In genomic region chr18:6113650-6114049, GRCh38 we compare ENCODE assay signal across 33 cellular contexts.
A peak's percentile ranks its signal among the peaks of the same experiment; 100 is the strongest.
DNase-seq lines count a peak whose midpoint lies in the region; ATAC-seq, FAIRE-seq and TF ChIP-seq lines count a peak whose summit lies in the region.
"Had no signal": no experiment of that assay in that cellular context is flagged by ENCODE, and none has a peak within 500 bp of the region (broad histone marks: within the 10 kb centered on the region; RNA-seq: fewer than 3 reads in every experiment).

No MANE protein-coding gene starts in this region.

- TF ChIP-seq CTCF in liver (IDR thresholded peaks at IDR 0.05; ENCODE audit: low read depth, low read length, missing input control) (no peak), HepG2 (CRISPR knock-in tag; IDR thresholded peaks at IDR 0.05) (no peak), right lobe of liver (IDR thresholded peaks at IDR 0.05) (no peak)

- H3K4me2 ChIP-seq in HepG2 (ENCODE audit: low read depth, low read length), result no peak overlapping the region
- H3K4me2 ChIP-seq: A549, BLaER1 had no signal

- CTCF ChIA-PET in HepG2 (lab: Yijun Ruan, JAX; ENCODE audit: low intra/inter-chr PET ratio, low total read pairs), result no interaction called here

- H3K27ac ChIP-seq in liver (ENCODE audit: low read depth in 1 of 2, low read length in 2 of 2) (no peak overlapping the region), HepG2 (ENCODE audit: extremely low read length, insufficient read depth, low read length) (no peak overlapping the region), right lobe of liver (peak overlapping the region in 1 of 3 donors; percentile 14)
- H3K27ac ChIP-seq: 22Rv1; A549; BLaER1; BLaER1 treated with 17β-estradiol and CSF1 and Interleukin-3, amounts not matched to agents 10 nM and 100 nM; C4-2B had no signal

- in situ Hi-C loops in HepG2 (cut with HindIII; ENCODE audit: extremely low pct_ligation_motif_present, low pct_unique_long_range_greater_than_20kb), result no loop called here

- intact Hi-C loops in HepG2 (cut with micrococcal nuclease; ENCODE audit: unreplicated experiment), result no loop called here
- intact Hi-C loops in right lobe of liver (cut with DNase I), result no loop called here

- H2AFZ ChIP-seq in HepG2 (ENCODE audit: low read length), result no peak overlapping the region

- H3K36me3 ChIP-seq in liver (ENCODE audit: control insufficient read depth in 4 of 4, insufficient read depth in 3 of 4, low read depth in 1 of 4, low read length in 3 of 4) (no peaks in the 10 kb centered on the region), HepG2 (replicated peaks in 1 of 2; ENCODE audit: control insufficient read depth in 1 of 2, insufficient read depth in 2 of 2, low read length in 2 of 2) (peaks cover 0 to 2% of the 10 kb centered on the region in 2 experiments; a peak in 3 of 5 replicates), right lobe of liver (no peaks in the 10 kb centered on the region)
- H3K36me3 ChIP-seq: BE2C; BLaER1; BLaER1 treated with 17β-estradiol and CSF1 and Interleukin-3, amounts not matched to agents 10 nM and 100 nM had no signal

- POLR2A ChIA-PET in HepG2 (lab: Yijun Ruan, JAX), result no interaction called here

- H3K4me1 ChIP-seq in liver (ENCODE audit: control insufficient read depth in 4 of 4, insufficient read depth in 4 of 4, low read length in 3 of 4), result peaks cover 0 to 10% (median under 1%) of the 10 kb centered on the region in 4 donors
- H3K4me1 ChIP-seq in HepG2 (ENCODE audit: insufficient read depth, low read length), result no peaks in the 10 kb centered on the region
- H3K4me1 ChIP-seq in right lobe of liver, result peaks cover 0 to 21% (median 0%) of the 10 kb centered on the region in 4 donors
- H3K4me1 ChIP-seq: A549, BE2C, BLaER1, Caco-2 had no signal

- no peak overlapping the region for H3K4me3 ChIP-seq in liver (ENCODE audit: low read depth in 1 of 3, low read length in 3 of 3)
- H3K4me3 ChIP-seq in HepG2 (replicated peaks in 1 of 3; ENCODE audit: insufficient read depth in 1 of 3, low read depth in 2 of 3, low read length in 3 of 3), result no peak overlapping the region
- H3K4me3 ChIP-seq in right lobe of liver, result no peak overlapping the region
- H3K4me3 ChIP-seq: A549; BLaER1; BLaER1 treated with 17β-estradiol and CSF1 and Interleukin-3, amounts not matched to agents 10 nM and 100 nM had no signal

- TF ChIP-seq EP300 in HepG2 (IDR thresholded peaks at IDR 0.05; ENCODE audit: low read depth in 2 of 2, low read length in 2 of 2), result no peak
- TF ChIP-seq EP300 in HepG2 (CRISPR knock-in tag; IDR thresholded peaks at IDR 0.05; ENCODE audit: borderline replicate concordance), result no peak

- no peak for TF ChIP-seq POLR2A in HepG2 (IDR thresholded peaks at IDR 0.05; ENCODE audit: insufficient read depth in 1 of 2, low read depth in 2 of 2, low read length in 2 of 2)
- TF ChIP-seq POLR2A in right lobe of liver (IDR thresholded peaks at IDR 0.05), result no peak

- no peak for ATAC-seq in HepG2
- peak in 3 of 4 donors; percentile 7 to 62 (median 54) for ATAC-seq in right lobe of liver
- ATAC-seq in HG03139 (IDR thresholded peaks at IDR 0.05; ENCODE audit: unreplicated experiment), result no peak
- ATAC-seq: A549; CD8-positive, alpha-beta T cell had no signal

- DNase-seq in HepG2 (ENCODE audit: low spot score) (no peak), right lobe of liver (no peak), urothelium cell line (ENCODE audit: low spot score) (no peak), iPS-NIHi7 (ENCODE audit: extremely low spot score) (no peak)
- DNase-seq: 8988T; ACHN; AML-193; BE2C; C1 segment of cervical spinal cord; Caco-2; Calu3; CD4-positive, alpha-beta memory T cell; CD4-positive, alpha-beta T cell; CD4-positive, CD25-positive, alpha-beta regulatory T cell; CD8-positive, alpha-beta memory T cell; CD8-positive, alpha-beta T cell; COR-L47; DMS 273 treated with DMSO at 0.1 percent for 48 hours; DMS153; DMS53; DMS79; DMS79 treated with DMSO at 0.1 percent for 48 hours; DND-41; EL had no signal

- no peaks in the 10 kb centered on the region for H3K27me3 ChIP-seq in liver (ENCODE audit: control insufficient read depth in 4 of 4, insufficient read depth in 4 of 4, low read length in 3 of 4)
- no peaks in the 10 kb centered on the region for H3K27me3 ChIP-seq in HepG2 (ENCODE audit: control insufficient read depth in 1 of 2, insufficient read depth in 2 of 2, low read length in 2 of 2)
- no peaks in the 10 kb centered on the region for H3K27me3 ChIP-seq in right lobe of liver
- H3K27me3 ChIP-seq: BE2C; BLaER1; BLaER1 treated with 17β-estradiol and CSF1 and Interleukin-3, amounts not matched to agents 10 nM and 100 nM had no signal

- TF ChIP-seq RAD21 in liver (IDR thresholded peaks at IDR 0.05) (peak in 1 of 2 donors; percentile 14), HepG2 (CRISPR knock-in tag; IDR thresholded peaks at IDR 0.05) (no peak)

- WGBS in liver, result 45% methylated on average over 2 of the region's 2 CpGs
- 96% methylated on average over 2 of the region's 2 CpGs for WGBS in HepG2 (ENCODE audit: low lambda C conversion rate)
- 31% methylated on average over 2 of the region's 2 CpGs for WGBS in right lobe of liver (ENCODE audit: insufficient coverage, low coverage, low lambda C conversion rate, missing lambda C conversion rate)

- H3K9ac ChIP-seq in liver (ENCODE audit: low read depth in 1 of 2, low read length in 2 of 2) (no peak overlapping the region), HepG2 (ENCODE audit: insufficient read depth, low read depth, low read length) (no peak overlapping the region)
- H3K9ac ChIP-seq: BLaER1; BLaER1 treated with 17β-estradiol and CSF1 and Interleukin-3, amounts not matched to agents 10 nM and 100 nM had no signal

- H4K20me1 ChIP-seq in HepG2 (ENCODE audit: insufficient read depth, low read length), result no peaks in the 10 kb centered on the region
- H4K20me1 ChIP-seq: BLaER1; BLaER1 treated with 17β-estradiol and CSF1 and Interleukin-3, amounts not matched to agents 10 nM and 100 nM had no signal

- H3K79me2 ChIP-seq in HepG2 (ENCODE audit: insufficient read depth, low read length), result no peaks in the 10 kb centered on the region

- no peak for FAIRE-seq in HepG2 (lab: Jason Lieb, UNC)
- peak; percentile 50 for FAIRE-seq in urothelium cell line (lab: Jason Lieb, UNC)
- FAIRE-seq: A204.1, A549, D721Med had no signal

- H3K9me3 ChIP-seq in liver (ENCODE audit: control insufficient read depth in 4 of 4, low read length in 3 of 4) (no peaks in the 10 kb centered on the region), HepG2 (ENCODE audit: low read length) (no peaks in the 10 kb centered on the region), right lobe of liver (no peaks in the 10 kb centered on the region)
- H3K9me3 ChIP-seq: A549; BE2C; BLaER1; BLaER1 treated with 17β-estradiol and CSF1 and Interleukin-3, amounts not matched to agents 10 nM and 100 nM; Caco-2 had no signal

- no TSS peak for BruUV-seq in HepG2 (replicated peaks; lab: Mats Ljungman, UMichigan)

TF ChIP-seq in liver, 16 proteins besides CTCF, POLR2A, EP300 and RAD21:
- TF ChIP-seq RXRA (IDR thresholded peaks at IDR 0.05), result peak; percentile 25 to 51
- no peak for TF ChIP-seq SP1 (IDR thresholded peaks at IDR 0.05)
- peak; percentile 24 to 27 for TF ChIP-seq HNF4A (conservative IDR thresholded peaks at IDR 0.05)
- no peak for TF ChIP-seq ZBTB33 (IDR thresholded peaks at IDR 0.05)
- TF ChIP-seq TAF1 (conservative IDR thresholded peaks at IDR 0.05), result no peak

TF ChIP-seq in HepG2, 621 proteins besides CTCF, POLR2A, EP300 and RAD21:
- TF ChIP-seq SUZ12 (IDR thresholded peaks at IDR 0.05; ENCODE audit: low read depth, low read length) (no peak), ZBTB1 (CRISPR knock-in tag; IDR thresholded peaks at IDR 0.05; ENCODE audit: borderline replicate concordance) (no peak), MTF1 (CRISPR knock-in tag; IDR thresholded peaks at IDR 0.05) (no peak), HOXA3 (CRISPR knock-in tag; IDR thresholded peaks at IDR 0.05) (no peak), PAX8 (CRISPR knock-in tag; IDR thresholded peaks at IDR 0.05; ENCODE audit: borderline replicate concordance) (no peak), ZNF333 (CRISPR knock-in tag; IDR thresholded peaks at IDR 0.05; ENCODE audit: borderline replicate concordance) (no peak), PAF1 (CRISPR knock-in tag; IDR thresholded peaks at IDR 0.05) (no peak), BCL6 (CRISPR knock-in tag; IDR thresholded peaks at IDR 0.05) (no peak), ZNF619 (CRISPR knock-in tag; IDR thresholded peaks at IDR 0.05) (no peak), KDM5B (CRISPR knock-in tag; IDR thresholded peaks at IDR 0.05; ENCODE audit: borderline replicate concordance) (no peak), NFAT5 (CRISPR knock-in tag; IDR thresholded peaks at IDR 0.05) (no peak)
TF ChIP-seq in HepG2: peak in this region for 0.

Comparison
In these comparisons a context has a peak if more than half of its experiments do, and no peak if none do; other contexts are left out.
1. ATAC-seq: peak in right lobe of liver (3 of 4); none in HepG2 (single experiment) and HG03139 (single experiment).